ENCODE assay signal across 21 cellular contexts in the genomic region with DNA sequence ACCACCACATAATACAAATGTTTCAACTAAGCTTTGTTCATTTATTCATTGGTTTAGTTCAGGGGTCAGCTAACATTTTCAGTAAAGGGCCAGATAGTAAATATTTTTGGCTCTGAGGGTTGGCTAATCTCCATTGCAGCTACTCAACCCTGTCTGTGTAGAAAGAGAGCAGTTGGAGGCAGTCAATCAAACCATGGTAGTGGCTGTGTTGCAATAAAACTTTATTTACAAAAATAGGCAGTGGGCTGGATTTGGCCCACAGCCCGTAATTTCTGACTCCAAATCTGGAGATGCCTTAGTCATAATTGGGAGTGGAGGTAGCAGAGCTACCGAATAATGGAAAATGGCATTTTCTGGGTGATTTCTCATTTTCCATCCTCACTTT.
DNase-seq lines count a peak whose midpoint lies in the region; ATAC-seq, FAIRE-seq and TF ChIP-seq lines count a peak whose summit lies in the region.
"Had no signal": no experiment of that assay in that cellular context is flagged by ENCODE, and none has a peak within 500 bp of the region (broad histone marks: within the 10 kb centered on the region; RNA-seq: fewer than 3 reads in every experiment).

No MANE protein-coding gene starts in this region.

- H3K9ac ChIP-seq in GM23248, result no peak overlapping the region
- no peak overlapping the region for H3K9ac ChIP-seq in HepG2 (ENCODE audit: insufficient read depth, low read depth, low read length)
- H3K9ac ChIP-seq: KMS-11 had no signal

- in situ Hi-C loops in GM23248 (cut with MboI) (no loop called here), HepG2 (cut with HindIII; ENCODE audit: extremely low pct_ligation_motif_present, low pct_unique_long_range_greater_than_20kb) (no loop called here)

- peaks cover 29% of the 10 kb centered on the region; the same call in 1 of the 2 replicates for H3F3A ChIP-seq in GM23248 (ENCODE audit: insufficient read depth)

- H3K4me3 ChIP-seq in GM23248 (no peak overlapping the region), choroid plexus epithelial cell (ENCODE audit: low read depth, low read length) (no peak overlapping the region), HepG2 (replicated peaks in 1 of 3; ENCODE audit: insufficient read depth in 1 of 3, low read depth in 2 of 3, low read length in 3 of 3) (no peak overlapping the region)

- H2AFZ ChIP-seq in GM23248 (no peak overlapping the region), HepG2 (ENCODE audit: low read length) (no peak overlapping the region)

- no peaks in the 10 kb centered on the region for H3K9me2 ChIP-seq in GM23248 (ENCODE audit: insufficient read depth)

- H3K36me3 ChIP-seq in GM23248 (ENCODE audit: low read depth) (no peaks in the 10 kb centered on the region), HepG2 (replicated peaks in 1 of 2; ENCODE audit: control insufficient read depth in 1 of 2, insufficient read depth in 2 of 2, low read length in 2 of 2) (no peaks in the 10 kb centered on the region)
- H3K36me3 ChIP-seq: BE2C had no signal

- peak overlapping the region; percentile 64; the same call in 1 of the 2 replicates for H3K27ac ChIP-seq in GM23248
- H3K27ac ChIP-seq in HepG2 (ENCODE audit: extremely low read length, insufficient read depth, low read length), result peak overlapping the region; percentile 15
- H3K27ac ChIP-seq: KMS-11 had no signal

- H3K4me2 ChIP-seq in GM23248 (ENCODE audit: unreplicated experiment) (no peak overlapping the region), HepG2 (ENCODE audit: low read depth, low read length) (no peak overlapping the region)
- H3K4me2 ChIP-seq: KMS-11 had no signal

- 69 to 77% methylated on average over 2 of the region's 2 CpGs for WGBS in GM23248 (ENCODE audit: low coverage in 1 of 2, low lambda C conversion rate in 2 of 2, missing lambda C conversion rate in 2 of 2), 2 experiments
- 47% methylated on average over 2 of the region's 2 CpGs for WGBS in HepG2 (ENCODE audit: low lambda C conversion rate)

- H3K9me3 ChIP-seq in GM23248 (ENCODE audit: low read depth) (no peaks in the 10 kb centered on the region), HepG2 (ENCODE audit: low read length) (peaks cover 10% of the 10 kb centered on the region; the same call in 1 of the 2 replicates)
- H3K9me3 ChIP-seq: BE2C had no signal

- CTCF ChIA-PET in HepG2 (lab: Yijun Ruan, JAX; ENCODE audit: low intra/inter-chr PET ratio, low total read pairs), result no interaction called here

- DNase-seq in GM23248 (no peak), NCI-H1694 treated with DMSO at 0.1 percent for 48 hours (lab: John Stamatoyannopoulos, UW) (peak; percentile 26), choroid plexus epithelial cell (ENCODE audit: low read depth) (peak; percentile 9), HepG2 (ENCODE audit: low spot score) (no peak), NCI-H345 (lab: John Stamatoyannopoulos, UW) (no peak), KG1 (lab: John Stamatoyannopoulos, UW) (no peak), GDM1 (lab: John Stamatoyannopoulos, UW) (no peak)
- DNase-seq: BE2C; C1 segment of cervical spinal cord; CD4-positive, CD25-positive, alpha-beta regulatory T cell; CD8-positive, alpha-beta memory T cell; COR-L47; DMS153; DMS79; GOT3; H7; HFFc6 had no signal

- POLR2A ChIA-PET in HepG2 (lab: Yijun Ruan, JAX), result no interaction called here

- H3K4me1 ChIP-seq in GM23248 (ENCODE audit: insufficient read depth), result peaks cover 18% of the 10 kb centered on the region
- peaks cover 19% of the 10 kb centered on the region; the same call in 1 of the 2 replicates for H3K4me1 ChIP-seq in HepG2 (ENCODE audit: insufficient read depth, low read length)
- H3K4me1 ChIP-seq: BE2C had no signal

- TF ChIP-seq POLR2A in HepG2 (IDR thresholded peaks at IDR 0.05; ENCODE audit: insufficient read depth in 1 of 2, low read depth in 2 of 2, low read length in 2 of 2), result no peak

- TF ChIP-seq RAD21 in HepG2 (CRISPR knock-in tag; IDR thresholded peaks at IDR 0.05), result no peak

- ATAC-seq in HepG2 (peak; percentile 60), HG03135 (IDR thresholded peaks at IDR 0.05; ENCODE audit: unreplicated experiment) (no peak)
- ATAC-seq: HCT116 had no signal

- no TSS peak for BruUV-seq in HepG2 (replicated peaks; lab: Mats Ljungman, UMichigan)

- TF ChIP-seq EP300 in HepG2 (IDR thresholded peaks at IDR 0.05; ENCODE audit: low read depth in 2 of 2, low read length in 2 of 2) (no peak), HepG2 (CRISPR knock-in tag; IDR thresholded peaks at IDR 0.05; ENCODE audit: borderline replicate concordance) (no peak)

- H3K79me2 ChIP-seq in GM23248 (ENCODE audit: insufficient read depth), result no peaks in the 10 kb centered on the region
- no peaks in the 10 kb centered on the region for H3K79me2 ChIP-seq in HepG2 (ENCODE audit: insufficient read depth, low read length)

- H3K27me3 ChIP-seq in GM23248 (replicated peaks; ENCODE audit: insufficient read depth) (no peaks in the 10 kb centered on the region), HepG2 (ENCODE audit: control insufficient read depth in 1 of 2, insufficient read depth in 2 of 2, low read length in 2 of 2) (no peaks in the 10 kb centered on the region)
- H3K27me3 ChIP-seq: BE2C had no signal

- H4K20me1 ChIP-seq in GM23248 (ENCODE audit: insufficient read depth), result no peaks in the 10 kb centered on the region
- no peaks in the 10 kb centered on the region for H4K20me1 ChIP-seq in HepG2 (ENCODE audit: insufficient read depth, low read length)

- intact Hi-C loops in HepG2 (cut with micrococcal nuclease; ENCODE audit: unreplicated experiment), result no loop called here

- FAIRE-seq in HepG2 (lab: Jason Lieb, UNC), result no peak
- FAIRE-seq: GM12891 had no signal

- TF ChIP-seq CTCF in choroid plexus epithelial cell (conservative IDR thresholded peaks at IDR 0.05; ENCODE audit: low read depth, low read length) (no peak), HepG2 (CRISPR knock-in tag; IDR thresholded peaks at IDR 0.05) (no peak)

TF ChIP-seq in HepG2, 621 proteins besides CTCF, POLR2A, EP300 and RAD21 (continues in another document):
- no peak for TF ChIP-seq ZNF251 (CRISPR knock-in tag; IDR thresholded peaks at IDR 0.05)
- TF ChIP-seq MED8 (CRISPR knock-in tag; IDR thresholded peaks at IDR 0.05; ENCODE audit: insufficient replicate concordance), result no peak
- TF ChIP-seq, protein P1, sequence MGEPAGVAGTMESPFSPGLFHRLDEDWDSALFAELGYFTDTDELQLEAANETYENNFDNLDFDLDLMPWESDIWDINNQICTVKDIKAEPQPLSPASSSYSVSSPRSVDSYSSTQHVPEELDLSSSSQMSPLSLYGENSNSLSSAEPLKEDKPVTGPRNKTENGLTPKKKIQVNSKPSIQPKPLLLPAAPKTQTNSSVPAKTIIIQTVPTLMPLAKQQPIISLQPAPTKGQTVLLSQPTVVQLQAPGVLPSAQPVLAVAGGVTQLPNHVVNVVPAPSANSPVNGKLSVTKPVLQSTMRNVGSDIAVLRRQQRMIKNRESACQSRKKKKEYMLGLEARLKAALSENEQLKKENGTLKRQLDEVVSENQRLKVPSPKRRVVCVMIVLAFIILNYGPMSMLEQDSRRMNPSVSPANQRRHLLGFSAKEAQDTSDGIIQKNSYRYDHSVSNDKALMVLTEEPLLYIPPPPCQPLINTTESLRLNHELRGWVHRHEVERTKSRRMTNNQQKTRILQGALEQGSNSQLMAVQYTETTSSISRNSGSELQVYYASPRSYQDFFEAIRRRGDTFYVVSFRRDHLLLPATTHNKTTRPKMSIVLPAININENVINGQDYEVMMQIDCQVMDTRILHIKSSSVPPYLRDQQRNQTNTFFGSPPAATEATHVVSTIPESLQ (CRISPR knock-in tag; conservative IDR thresholded peaks at IDR 0.05), result no peak
- TF ChIP-seq, protein P2, sequence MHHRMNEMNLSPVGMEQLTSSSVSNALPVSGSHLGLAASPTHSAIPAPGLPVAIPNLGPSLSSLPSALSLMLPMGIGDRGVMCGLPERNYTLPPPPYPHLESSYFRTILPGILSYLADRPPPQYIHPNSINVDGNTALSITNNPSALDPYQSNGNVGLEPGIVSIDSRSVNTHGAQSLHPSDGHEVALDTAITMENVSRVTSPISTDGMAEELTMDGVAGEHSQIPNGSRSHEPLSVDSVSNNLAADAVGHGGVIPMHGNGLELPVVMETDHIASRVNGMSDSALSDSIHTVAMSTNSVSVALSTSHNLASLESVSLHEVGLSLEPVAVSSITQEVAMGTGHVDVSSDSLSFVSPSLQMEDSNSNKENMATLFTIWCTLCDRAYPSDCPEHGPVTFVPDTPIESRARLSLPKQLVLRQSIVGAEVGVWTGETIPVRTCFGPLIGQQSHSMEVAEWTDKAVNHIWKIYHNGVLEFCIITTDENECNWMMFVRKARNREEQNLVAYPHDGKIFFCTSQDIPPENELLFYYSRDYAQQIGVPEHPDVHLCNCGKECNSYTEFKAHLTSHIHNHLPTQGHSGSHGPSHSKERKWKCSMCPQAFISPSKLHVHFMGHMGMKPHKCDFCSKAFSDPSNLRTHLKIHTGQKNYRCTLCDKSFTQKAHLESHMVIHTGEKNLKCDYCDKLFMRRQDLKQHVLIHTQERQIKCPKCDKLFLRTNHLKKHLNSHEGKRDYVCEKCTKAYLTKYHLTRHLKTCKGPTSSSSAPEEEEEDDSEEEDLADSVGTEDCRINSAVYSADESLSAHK (CRISPR knock-in tag; IDR thresholded peaks at IDR 0.05; ENCODE audit: borderline replicate concordance), result no peak

Comparison
In these comparisons a context has a peak if more than half of its experiments do, and no peak if none do; other contexts are left out.
1. DNase-seq: peak in NCI-H1694 treated with DMSO at 0.1 percent for 48 hours (single experiment) and choroid plexus epithelial cell (single experiment); none in GM23248 (single experiment), HepG2 (single experiment), NCI-H345 (single experiment), KG1 (single experiment) and GDM1 (single experiment).